33 cellular contexts compared by ENCODE assay signal in genomic region chr10:107473221-107473620, GRCh38.
"Had no signal": no experiment of that assay in that cellular context is flagged by ENCODE, and none has a peak within 500 bp of the region (broad histone marks: within the 10 kb centered on the region; RNA-seq: fewer than 3 reads in every experiment).

No MANE protein-coding gene starts in this region.

- H3K27me3 ChIP-seq: MG63 had no signal

- DNase-seq: Karpas-422, Kasumi-1, MG63, MM.1S, MV-4-11, NCI-H1048, NCI-H1092, NCI-H1092 treated with DMSO at 0.1 percent for 48 hours, NCI-H1105, NCI-H1417, NCI-H1417 treated with DMSO at 0.1 percent for 48 hours, NCI-H1436, NCI-H1436 treated with DMSO at 0.1 percent for 48 hours, NCI-H146, NCI-H1694, NCI-H1694 treated with DMSO at 0.1 percent for 48 hours, NCI-H187, NCI-H187 treated with DMSO at 0.1 percent for 48 hours, NCI-H1930, NCI-H2029, NCI-H2029 treated with DMSO at 0.1 percent for 48 hours, NCI-H2081, NCI-H2081 treated with DMSO at 0.1 percent for 48 hours, NCI-H2107, NCI-H2171, NCI-H2171 treated with DMSO at 0.1 percent for 48 hours, NCI-H2227 treated with DMSO at 0.1 percent for 48 hours, NCI-H226, NCI-H345, NCI-H446, NCI-H446 treated with DMSO at 0.1 percent for 48 hours, NCI-H510A had no signal

- H3K27ac ChIP-seq: KMS-11 had no signal

- H3K36me3 ChIP-seq: MG63 had no signal

- H3K9me3 ChIP-seq: MG63 had no signal

- H3K4me3 ChIP-seq: MG63 had no signal
